ENCODE assay signal across 22 cellular contexts in the genomic region with DNA sequence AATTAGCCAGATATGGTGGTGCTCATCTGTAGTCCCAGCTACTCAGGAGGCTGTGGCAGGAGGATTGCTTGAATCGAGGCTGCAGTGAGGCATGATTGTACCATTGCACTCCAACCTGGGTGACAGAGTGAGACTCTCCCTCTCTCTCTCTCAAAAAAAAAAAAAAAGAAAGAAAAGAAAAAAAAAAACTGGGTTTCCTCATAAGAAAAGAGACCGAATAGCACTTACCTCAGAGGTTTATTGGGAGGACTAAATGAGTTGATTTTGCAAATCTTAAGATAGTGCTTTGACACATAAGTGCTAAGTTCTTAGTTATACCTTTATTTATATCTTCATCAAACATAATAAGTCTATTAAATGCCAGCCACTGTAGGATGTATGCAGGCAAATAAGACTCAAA. TPM values are rescaled to one million over a fixed set of nuclear protein-coding genes. Genes with fewer than 3 reads are reported as not detected.
A peak's percentile ranks its signal among the peaks of the same experiment; 100 is the strongest.
DNase-seq lines count a peak whose midpoint lies in the region; ATAC-seq, FAIRE-seq and TF ChIP-seq lines count a peak whose summit lies in the region.
"Had no signal": no experiment of that assay in that cellular context is flagged by ENCODE, and none has a peak within 500 bp of the region (broad histone marks: within the 10 kb centered on the region; RNA-seq: fewer than 3 reads in every experiment).

No MANE protein-coding gene starts in this region.

- no peak for DNase-seq in activated CD4-positive, alpha-beta T cell treated with anti-CD3 and anti-CD28 coated beads for 36 hours
- DNase-seq in activated CD4-positive, alpha-beta T cell treated with anti-CD3 and anti-CD28 coated beads for 48 hours, result no peak
- no peak for DNase-seq in CD4-positive, CD25-positive, alpha-beta regulatory T cell
- DNase-seq in HEK293T (ENCODE audit: extremely low spot score) (no peak), RCC 7860 (ENCODE audit: low spot score) (no peak)
- DNase-seq in activated naive CD8-positive, alpha-beta T cell treated with anti-CD3 and anti-CD28 coated beads, Interleukin-2, amount 50 U/mL, for 24 hours, result no peak
- DNase-seq: 8988T, GF-D8, GM23248, HFFc6, KBM-7, NCI-H1105 treated with DMSO at 0.1 percent for 48 hours, NCI-H1694 treated with DMSO at 0.1 percent for 48 hours, NCI-H2227 treated with DMSO at 0.1 percent for 48 hours, NCI-H510A treated with DMSO at 0.1 percent for 48 hours, NCI-H774, OCI-M1, SIG-M5 had no signal

- H3K9me3 Mint-ChIP-seq in activated CD4-positive, alpha-beta T cell treated with anti-CD3 and anti-CD28 coated beads for 36 hours (ENCODE audit: low read depth), result no peaks in the 10 kb centered on the region
- peaks cover 0 to 1% (median 0%) of the 10 kb centered on the region in 7 donors for H3K9me3 Mint-ChIP-seq in CD4-positive, CD25-positive, alpha-beta regulatory T cell
- no peaks in the 10 kb centered on the region for H3K9me3 Mint-ChIP-seq in activated naive CD8-positive, alpha-beta T cell treated with anti-CD3 and anti-CD28 coated beads, Interleukin-2, amount 50 U/mL, for 24 hours
- H3K9me3 Mint-ChIP-seq: HFFc6 had no signal

- CTCF ChIA-PET in activated CD4-positive, alpha-beta T cell treated with anti-CD3 and anti-CD28 coated beads for 36 hours (lab: Charles Lee), result interaction anchor here (0.6 to 2.6 kb wide), 10 partner anchors 28 to 470 kb away, joined by 3 to 15 read pairs (median 4); a partner anchor contains a TSS
- CTCF ChIA-PET in HEK293T (lab: Yijun Ruan, JAX), result interaction anchor here (0.9 to 3.1 kb wide), 4 partner anchors 20 to 172 kb away, joined by 3 to 13 read pairs (median 8); a partner anchor contains a TSS

- intact Hi-C loops in activated CD4-positive, alpha-beta T cell treated with anti-CD3 and anti-CD28 coated beads for 36 hours (cut with DNase I, micrococcal nuclease), result loop anchor here in 1 of 2 experiments (5.0 kb wide), 1 partner anchor 34 kb away; a partner anchor contains a TSS

- H3K27me3 ChIP-seq in CD4-positive, CD25-positive, alpha-beta regulatory T cell (ENCODE audit: control insufficient read depth, insufficient read depth, low read length), result no peaks in the 10 kb centered on the region

- POLR2A ChIA-PET in activated CD4-positive, alpha-beta T cell treated with anti-CD3 and anti-CD28 coated beads for 36 hours (lab: Charles Lee), result no interaction called here
- POLR2A ChIA-PET in HEK293T (lab: Yijun Ruan, JAX), result interaction anchor here (0.6 to 1.2 kb wide), 2 partner anchors 41 to 70 kb away, joined by 4 to 7 read pairs; no protein-coding TSS in a partner anchor

- peaks cover 24% of the 10 kb centered on the region for H3K4me1 Mint-ChIP-seq in activated CD4-positive, alpha-beta T cell treated with anti-CD3 and anti-CD28 coated beads for 36 hours
- peaks cover 7 to 50% (median 17%) of the 10 kb centered on the region in 4 donors for H3K4me1 Mint-ChIP-seq in CD4-positive, CD25-positive, alpha-beta regulatory T cell
- peaks cover 44% of the 10 kb centered on the region for H3K4me1 Mint-ChIP-seq in activated naive CD8-positive, alpha-beta T cell treated with anti-CD3 and anti-CD28 coated beads, Interleukin-2, amount 50 U/mL, for 24 hours

- no peaks in the 10 kb centered on the region for H3K9me3 ChIP-seq in CD4-positive, CD25-positive, alpha-beta regulatory T cell (ENCODE audit: control insufficient read depth in 2 of 2, low read length in 2 of 2)

- H3K27ac ChIP-seq in CD4-positive, CD25-positive, alpha-beta regulatory T cell (ENCODE audit: insufficient read depth, low read length, poor library complexity, severe bottlenecking), result peak overlapping the region; percentile 33
- H3K27ac ChIP-seq: GM23248 had no signal

- H3K4me3 Mint-ChIP-seq in activated CD4-positive, alpha-beta T cell treated with anti-CD3 and anti-CD28 coated beads for 36 hours, result no peak overlapping the region
- peak overlapping the region in 2 of 4 donors; percentile 42 to 88 for H3K4me3 Mint-ChIP-seq in CD4-positive, CD25-positive, alpha-beta regulatory T cell
- no peak overlapping the region for H3K4me3 Mint-ChIP-seq in activated naive CD8-positive, alpha-beta T cell treated with anti-CD3 and anti-CD28 coated beads, Interleukin-2, amount 50 U/mL, for 24 hours
- H3K4me3 Mint-ChIP-seq: CD14-positive monocyte, HFFc6 had no signal

- peaks cover 7% of the 10 kb centered on the region for H3K36me3 Mint-ChIP-seq in activated CD4-positive, alpha-beta T cell treated with anti-CD3 and anti-CD28 coated beads for 36 hours (ENCODE audit: low read depth)
- H3K36me3 Mint-ChIP-seq in CD4-positive, CD25-positive, alpha-beta regulatory T cell, result no peaks in the 10 kb centered on the region
- H3K36me3 Mint-ChIP-seq in activated naive CD8-positive, alpha-beta T cell treated with anti-CD3 and anti-CD28 coated beads, Interleukin-2, amount 50 U/mL, for 24 hours (ENCODE audit: low read depth), result peaks cover 4% of the 10 kb centered on the region
- H3K36me3 Mint-ChIP-seq: CD14-positive monocyte had no signal

- H3K27ac Mint-ChIP-seq in activated CD4-positive, alpha-beta T cell treated with anti-CD3 and anti-CD28 coated beads for 36 hours, result peak overlapping the region; percentile 14
- peak overlapping the region in 1 of 3 donors; percentile 73 for H3K27ac Mint-ChIP-seq in CD4-positive, CD25-positive, alpha-beta regulatory T cell
- peak overlapping the region; percentile 72 for H3K27ac Mint-ChIP-seq in activated naive CD8-positive, alpha-beta T cell treated with anti-CD3 and anti-CD28 coated beads, Interleukin-2, amount 50 U/mL, for 24 hours
- H3K27ac Mint-ChIP-seq: HFFc6 had no signal

- no peaks in the 10 kb centered on the region for H3K27me3 Mint-ChIP-seq in activated CD4-positive, alpha-beta T cell treated with anti-CD3 and anti-CD28 coated beads for 36 hours
- H3K27me3 Mint-ChIP-seq in CD4-positive, CD25-positive, alpha-beta regulatory T cell, result no peaks in the 10 kb centered on the region
- no peaks in the 10 kb centered on the region for H3K27me3 Mint-ChIP-seq in activated naive CD8-positive, alpha-beta T cell treated with anti-CD3 and anti-CD28 coated beads, Interleukin-2, amount 50 U/mL, for 24 hours

- FAIRE-seq in RCC 7860 (lab: Jason Lieb, UNC), result no peak
- FAIRE-seq: GM19239 had no signal

- H3K36me3 ChIP-seq in CD4-positive, CD25-positive, alpha-beta regulatory T cell (ENCODE audit: control insufficient read depth, insufficient read depth, low read length), result no peaks in the 10 kb centered on the region

- no peak overlapping the region for H3K4me3 ChIP-seq in CD4-positive, CD25-positive, alpha-beta regulatory T cell (ENCODE audit: low read depth, low read length)
- H3K4me3 ChIP-seq: GM23248 had no signal

- no peak for ATAC-seq in activated CD4-positive, alpha-beta T cell treated with anti-CD3 and anti-CD28 coated beads for 36 hours
- ATAC-seq in CD4-positive, CD25-positive, alpha-beta regulatory T cell (ENCODE audit: low read depth in 2 of 2), result no peak
- ATAC-seq in activated naive CD8-positive, alpha-beta T cell treated with anti-CD3 and anti-CD28 coated beads, Interleukin-2, amount 50 U/mL, for 24 hours, result no peak
- no peak for ATAC-seq in GM18517 (IDR thresholded peaks at IDR 0.05; ENCODE audit: unreplicated experiment)
- ATAC-seq in GM21423 (IDR thresholded peaks at IDR 0.05; ENCODE audit: unreplicated experiment), result no peak

- peaks cover 36% of the 10 kb centered on the region for H3K4me1 ChIP-seq in CD4-positive, CD25-positive, alpha-beta regulatory T cell (ENCODE audit: control insufficient read depth, insufficient read depth, low read length, poor library complexity, severe bottlenecking)

TF ChIP-seq in HEK293T, 16 proteins besides CTCF, POLR2A, EP300 and RAD21:
- 0 out of 2 replicates have a peak, but pooled peaks have one; percentile 45 for TF ChIP-seq ZNF384 (IDR thresholded peaks at IDR 0.05)
- no peak for TF ChIP-seq HDGF (IDR thresholded peaks at IDR 0.05; ENCODE audit: borderline replicate concordance)

RNA-seq across cellular contexts. Expression of a gene that starts 6.3 kb away (rescaled TPM):
- total RNA-seq in activated CD4-positive, alpha-beta T cell treated with anti-CD3 and anti-CD28 coated beads for 36 hours, result 1 to 10 TPM; 1.4 to 1.5 TPM
- 6.8 TPM for total RNA-seq in CD4-positive, CD25-positive, alpha-beta regulatory T cell
- 1 to 10 TPM in 3 of 4 donors, under 1 TPM in 1; 0.91 to 1.2 (median 1.2) TPM for polyA plus RNA-seq in CD4-positive, CD25-positive, alpha-beta regulatory T cell
- polyA plus RNA-seq: CD14-positive monocyte had no signal

RNA-seq across cellular contexts. Expression of a gene that starts 8.4 kb away (rescaled TPM):
- 10 to 100 TPM; 12.2 to 13.2 TPM for total RNA-seq in activated CD4-positive, alpha-beta T cell treated with anti-CD3 and anti-CD28 coated beads for 36 hours
- 2.3 TPM for total RNA-seq in CD4-positive, CD25-positive, alpha-beta regulatory T cell
- not detected for polyA plus RNA-seq in CD4-positive, CD25-positive, alpha-beta regulatory T cell
- polyA plus RNA-seq: CD14-positive monocyte had no signal

RNA-seq across cellular contexts. Expression of a gene that starts 24.7 kb away (rescaled TPM):
- total RNA-seq in activated CD4-positive, alpha-beta T cell treated with anti-CD3 and anti-CD28 coated beads for 36 hours, result 100 to 1,000 TPM; 147 to 169 TPM
- 63.4 TPM for total RNA-seq in CD4-positive, CD25-positive, alpha-beta regulatory T cell
- 10 to 100 TPM; 27.1 to 45.1 (median 29.9) TPM for polyA plus RNA-seq in CD4-positive, CD25-positive, alpha-beta regulatory T cell

RNA-seq across cellular contexts. Expression of a gene that starts 31.1 kb away (rescaled TPM):
- total RNA-seq in activated CD4-positive, alpha-beta T cell treated with anti-CD3 and anti-CD28 coated beads for 36 hours, result 100 to 1,000 TPM in 1 of 2 experiments, 10 to 100 TPM in 1; 92.1 to 126 TPM
- total RNA-seq in CD4-positive, CD25-positive, alpha-beta regulatory T cell, result 17.4 TPM
- polyA plus RNA-seq in CD4-positive, CD25-positive, alpha-beta regulatory T cell, result 1 to 10 TPM; 1.2 to 3.3 (median 1.3) TPM

RNA-seq across cellular contexts. Expression of a gene that starts 34.5 kb away (rescaled TPM):
- total RNA-seq in activated CD4-positive, alpha-beta T cell treated with anti-CD3 and anti-CD28 coated beads for 36 hours, result 100 to 1,000 TPM; 357 to 438 TPM
- total RNA-seq in CD4-positive, CD25-positive, alpha-beta regulatory T cell, result 192 TPM
- polyA plus RNA-seq in CD4-positive, CD25-positive, alpha-beta regulatory T cell, result 100 to 1,000 TPM; 481 to 771 (median 621) TPM
